Comparison of ENCODE assay signal across 16 cellular contexts in the genomic region with DNA sequence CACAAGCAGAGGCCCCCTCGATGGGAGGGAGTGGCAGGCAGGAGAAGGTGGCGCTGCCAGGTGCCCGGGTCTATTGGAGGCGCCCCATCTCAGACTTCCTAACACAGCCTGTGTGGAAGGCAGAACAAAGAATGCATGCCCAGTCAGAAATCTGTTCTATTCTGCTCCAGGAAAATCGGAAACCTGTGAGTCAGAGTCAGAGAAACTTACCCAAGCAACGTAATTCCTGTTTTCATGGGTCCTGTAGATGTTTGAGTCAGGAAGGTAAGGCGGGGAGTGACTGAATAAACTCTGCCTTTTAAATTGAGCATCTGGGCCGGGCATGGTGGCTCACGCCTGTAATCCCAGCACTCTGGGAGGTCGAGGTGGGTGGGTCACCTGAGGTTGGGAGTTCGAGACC.
"Had no signal": no experiment of that assay in that cellular context is flagged by ENCODE, and none has a peak within 500 bp of the region (broad histone marks: within the 10 kb centered on the region; RNA-seq: fewer than 3 reads in every experiment).

No MANE protein-coding gene starts in this region.

- H3K4me3 ChIP-seq: esophagus muscularis mucosa, SJSA1, thoracic aorta had no signal

- H3K9me3 Mint-ChIP-seq: activated naive CD8-positive, alpha-beta T cell treated with anti-CD3 and anti-CD28 coated beads, Interleukin-2, amount 50 U/mL, for 24 hours; dendritic cell treated with granulocyte-macrophage colony-stimulating factor and Interleukin-4, amounts not matched to agents 40 ng/mL and 50 ng/mL, for 4 days; endodermal cell; memory B cell; natural killer cell; stimulated activated naive CD8-positive, alpha-beta T cell treated with anti-CD3 and anti-CD28 coated beads, Interleukin-15, Interleukin-2, amounts not matched to agents 100 ng/mL and 50 ng/mL, for 24 hours; T-cell had no signal

- H3K4me3 Mint-ChIP-seq: activated naive CD8-positive, alpha-beta T cell treated with anti-CD3 and anti-CD28 coated beads, Interleukin-2, amount 50 U/mL, for 24 hours; dendritic cell treated with granulocyte-macrophage colony-stimulating factor and Interleukin-4, amounts not matched to agents 40 ng/mL and 50 ng/mL, for 4 days; endodermal cell; memory B cell; natural killer cell; stimulated activated naive CD8-positive, alpha-beta T cell treated with anti-CD3 and anti-CD28 coated beads, Interleukin-15, Interleukin-2, amounts not matched to agents 100 ng/mL and 50 ng/mL, for 24 hours; T-cell had no signal

- H3K27me3 ChIP-seq: esophagus muscularis mucosa, SJSA1 had no signal

- H3K27ac Mint-ChIP-seq: activated naive CD8-positive, alpha-beta T cell treated with anti-CD3 and anti-CD28 coated beads, Interleukin-2, amount 50 U/mL, for 24 hours; dendritic cell treated with granulocyte-macrophage colony-stimulating factor and Interleukin-4, amounts not matched to agents 40 ng/mL and 50 ng/mL, for 4 days; memory B cell; natural killer cell; stimulated activated naive CD8-positive, alpha-beta T cell treated with anti-CD3 and anti-CD28 coated beads, Interleukin-15, Interleukin-2, amounts not matched to agents 100 ng/mL and 50 ng/mL, for 24 hours had no signal

- DNase-seq: activated CD4-positive, alpha-beta T cell treated with anti-CD3 and anti-CD28 coated beads for 4 hours; activated gamma-delta T cell; activated naive CD8-positive, alpha-beta T cell treated with anti-CD3 and anti-CD28 coated beads, Interleukin-2, amount 50 U/mL, for 24 hours; endodermal cell; left colon; natural killer cell; occipital lobe; stimulated activated CD4-positive, alpha-beta T cell treated with anti-CD3 and anti-CD28 coated beads, Interleukin-2, amount 100 ng/mL, for 24 hours; T-cell; WERI-Rb-1 had no signal

- H3K4me1 Mint-ChIP-seq: endodermal cell had no signal

- H3K27me3 Mint-ChIP-seq: activated naive CD8-positive, alpha-beta T cell treated with anti-CD3 and anti-CD28 coated beads, Interleukin-2, amount 50 U/mL, for 24 hours; dendritic cell treated with granulocyte-macrophage colony-stimulating factor and Interleukin-4, amounts not matched to agents 40 ng/mL and 50 ng/mL, for 4 days; memory B cell; stimulated activated naive CD8-positive, alpha-beta T cell treated with anti-CD3 and anti-CD28 coated beads, Interleukin-15, Interleukin-2, amounts not matched to agents 100 ng/mL and 50 ng/mL, for 24 hours; T-cell had no signal

- H3K9me3 ChIP-seq: esophagus muscularis mucosa, SJSA1, thoracic aorta had no signal

- H3K27ac ChIP-seq: esophagus muscularis mucosa, SJSA1, thoracic aorta, WERI-Rb-1 had no signal
